In the genomic region with DNA sequence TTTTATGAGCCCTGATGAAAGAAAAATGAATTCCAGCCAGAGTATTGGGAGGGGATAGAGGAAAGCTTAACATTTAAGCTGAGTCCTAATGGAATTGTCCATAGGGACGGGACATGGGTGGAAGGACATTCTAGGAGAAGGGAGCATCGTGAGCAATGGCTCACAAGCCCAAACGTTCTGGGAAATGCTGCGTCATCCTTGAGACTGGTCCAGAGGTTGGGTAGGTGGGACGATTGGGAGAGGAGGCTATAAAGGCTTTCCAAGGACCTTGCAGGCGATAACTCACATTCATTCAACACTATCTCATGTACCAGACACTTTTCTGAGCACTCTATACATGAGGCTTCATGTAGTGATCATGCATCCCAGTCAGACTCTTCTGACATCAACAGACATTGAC, we compare ENCODE assay signal across 18 cellular contexts.
DNase-seq lines count a peak whose midpoint lies in the region; ATAC-seq, FAIRE-seq and TF ChIP-seq lines count a peak whose summit lies in the region.
"Had no signal": no experiment of that assay in that cellular context is flagged by ENCODE, and none has a peak within 500 bp of the region (broad histone marks: within the 10 kb centered on the region; RNA-seq: fewer than 3 reads in every experiment).

No MANE protein-coding gene starts in this region.

- no TSS peak for BruUV-seq in HepG2 (replicated peaks; lab: Mats Ljungman, UMichigan)

- H3K79me2 ChIP-seq in HepG2 (ENCODE audit: insufficient read depth, low read length), result no peaks in the 10 kb centered on the region

- in situ Hi-C loops in HepG2 (cut with HindIII; ENCODE audit: extremely low pct_ligation_motif_present, low pct_unique_long_range_greater_than_20kb), result no loop called here

- no peaks in the 10 kb centered on the region for H3K36me3 ChIP-seq in HepG2 (replicated peaks in 1 of 2; ENCODE audit: control insufficient read depth in 1 of 2, insufficient read depth in 2 of 2, low read length in 2 of 2)
- no peaks in the 10 kb centered on the region for H3K36me3 ChIP-seq in right lobe of liver
- H3K36me3 ChIP-seq in uterus, result no peaks in the 10 kb centered on the region
- H3K36me3 ChIP-seq: BLaER1 had no signal

- WGBS in HepG2 (ENCODE audit: low lambda C conversion rate), result 10% methylated on average over 5 of the region's 6 CpGs
- WGBS in right lobe of liver (ENCODE audit: insufficient coverage, low coverage, low lambda C conversion rate, missing lambda C conversion rate), result 73% methylated on average over 5 of the region's 6 CpGs

- ATAC-seq in HepG2 (no peak), right lobe of liver (no peak), GM18907 (IDR thresholded peaks at IDR 0.05; ENCODE audit: unreplicated experiment) (no peak)
- ATAC-seq: HCT116 had no signal

- TF ChIP-seq POLR2A in HepG2 (IDR thresholded peaks at IDR 0.05; ENCODE audit: insufficient read depth in 1 of 2, low read depth in 2 of 2, low read length in 2 of 2) (no peak), right lobe of liver (IDR thresholded peaks at IDR 0.05) (no peak), uterus (IDR thresholded peaks at IDR 0.05) (no peak)

- DNase-seq in HepG2 (ENCODE audit: low spot score) (no peak), right lobe of liver (no peak), fibroblast of mammary gland (ENCODE audit: low read depth) (peak; percentile 14), uterus (peak; percentile 82), dedifferentiated amniotic fluid mesenchymal stem cell (ENCODE audit: extremely low spot score) (no peak), dorsolateral prefrontal cortex (no peak)
- DNase-seq: 8988T; CD4-positive, alpha-beta memory T cell; DMS153; DMS79; GDM1; GOT3; H7; HFFc6 had no signal

- H3K4me1 ChIP-seq in HepG2 (ENCODE audit: insufficient read depth, low read length) (no peaks in the 10 kb centered on the region), right lobe of liver (peaks cover 0 to 7% (median 0%) of the 10 kb centered on the region in 4 donors), uterus (peaks cover 7 to 9% of the 10 kb centered on the region in 2 donors)
- H3K4me1 ChIP-seq: BLaER1 had no signal

- H3K9ac ChIP-seq in HepG2 (ENCODE audit: insufficient read depth, low read depth, low read length), result no peak overlapping the region
- H3K9ac ChIP-seq: BLaER1 had no signal

- H3K4me2 ChIP-seq in HepG2 (ENCODE audit: low read depth, low read length), result no peak overlapping the region
- H3K4me2 ChIP-seq: BLaER1 had no signal

- TF ChIP-seq CTCF in HepG2 (CRISPR knock-in tag; IDR thresholded peaks at IDR 0.05), result no peak
- no peak for TF ChIP-seq CTCF in right lobe of liver (IDR thresholded peaks at IDR 0.05)
- no peak for TF ChIP-seq CTCF in fibroblast of mammary gland (conservative IDR thresholded peaks at IDR 0.05; ENCODE audit: control insufficient read depth, insufficient read depth, low read depth, low read length)
- no peak for TF ChIP-seq CTCF in uterus (IDR thresholded peaks at IDR 0.05)
- TF ChIP-seq CTCF in dorsolateral prefrontal cortex (IDR thresholded peaks at IDR 0.05 in 54 of 56, conservative IDR thresholded peaks at IDR 0.05 in 2 of 56; ENCODE audit: low read depth in 1 of 56, partially characterized antibody in 56 of 56), result no peak

- H3K4me3 ChIP-seq in HepG2 (replicated peaks in 1 of 3; ENCODE audit: insufficient read depth in 1 of 3, low read depth in 2 of 3, low read length in 3 of 3), result no peak overlapping the region
- H3K4me3 ChIP-seq in right lobe of liver, result no peak overlapping the region
- no peak overlapping the region for H3K4me3 ChIP-seq in fibroblast of mammary gland (ENCODE audit: control insufficient read depth, low read depth, low read length)
- H3K4me3 ChIP-seq in uterus, result no peak overlapping the region
- no peak overlapping the region for H3K4me3 ChIP-seq in dorsolateral prefrontal cortex
- H3K4me3 ChIP-seq: BLaER1 had no signal

- no peak for FAIRE-seq in HepG2 (lab: Jason Lieb, UNC)
- FAIRE-seq: GM12892 had no signal

- TF ChIP-seq EP300 in HepG2 (IDR thresholded peaks at IDR 0.05; ENCODE audit: low read depth in 2 of 2, low read length in 2 of 2) (no peak), HepG2 (CRISPR knock-in tag; IDR thresholded peaks at IDR 0.05; ENCODE audit: borderline replicate concordance) (no peak)

- CTCF ChIA-PET in HepG2 (lab: Yijun Ruan, JAX; ENCODE audit: low intra/inter-chr PET ratio, low total read pairs), result no interaction called here

- peaks cover 0 to 3% of the 10 kb centered on the region in 2 experiments; a peak in 3 of 5 replicates for H3K27me3 ChIP-seq in HepG2 (ENCODE audit: control insufficient read depth in 1 of 2, insufficient read depth in 2 of 2, low read length in 2 of 2)
- H3K27me3 ChIP-seq in right lobe of liver, result no peaks in the 10 kb centered on the region
- no peaks in the 10 kb centered on the region for H3K27me3 ChIP-seq in uterus
- peaks cover 0 to 9% (median 0%) of the 10 kb centered on the region in 45 donors for H3K27me3 ChIP-seq in dorsolateral prefrontal cortex
- H3K27me3 ChIP-seq: BLaER1 had no signal

- H3K9me3 ChIP-seq in HepG2 (ENCODE audit: low read length) (no peaks in the 10 kb centered on the region), right lobe of liver (no peaks in the 10 kb centered on the region), uterus (no peaks in the 10 kb centered on the region)
- H3K9me3 ChIP-seq: BLaER1 had no signal

- no peak overlapping the region for H2AFZ ChIP-seq in HepG2 (ENCODE audit: low read length)

- no peak overlapping the region for H3K27ac ChIP-seq in HepG2 (ENCODE audit: extremely low read length, insufficient read depth, low read length)
- no peak overlapping the region for H3K27ac ChIP-seq in right lobe of liver
- H3K27ac ChIP-seq in uterus, result peak overlapping the region; percentile 68 to 74
- H3K27ac ChIP-seq in dorsolateral prefrontal cortex, result no peak overlapping the region
- H3K27ac ChIP-seq: BLaER1 had no signal

- no peaks in the 10 kb centered on the region for H4K20me1 ChIP-seq in HepG2 (ENCODE audit: insufficient read depth, low read length)
- H4K20me1 ChIP-seq: BLaER1 had no signal

- POLR2A ChIA-PET in HepG2 (lab: Yijun Ruan, JAX), result no interaction called here

- intact Hi-C loops in HepG2 (cut with micrococcal nuclease; ENCODE audit: unreplicated experiment) (no loop called here), right lobe of liver (cut with DNase I) (no loop called here), uterus (cut with DNase I; ENCODE audit: low total_unique reads) (no loop called here), dorsolateral prefrontal cortex (cut with DNase I) (no loop called here)

- no peak for TF ChIP-seq RAD21 in HepG2 (CRISPR knock-in tag; IDR thresholded peaks at IDR 0.05)

TF ChIP-seq in HepG2, 621 proteins besides CTCF, POLR2A, EP300 and RAD21:
- peak; percentile 13; the same call in 1 of the 2 replicates for TF ChIP-seq NFE2L2 (IDR thresholded peaks at IDR 0.05; ENCODE audit: low read length)
- TF ChIP-seq SAFB2 (CRISPR knock-in tag; IDR thresholded peaks at IDR 0.05; ENCODE audit: borderline replicate concordance, low read depth), result no peak

Comparison
In these comparisons a context has a peak if more than half of its experiments do, and no peak if none do; other contexts are left out.
1. DNase-seq: peak in fibroblast of mammary gland (single experiment) and uterus (2 of 2); none in HepG2 (single experiment), right lobe of liver (0 of 3), dedifferentiated amniotic fluid mesenchymal stem cell (single experiment) and dorsolateral prefrontal cortex (0 of 10).
2. H3K27ac ChIP-seq: peak in uterus (2 of 2); none in HepG2 (single experiment), right lobe of liver (0 of 3) and dorsolateral prefrontal cortex (0 of 59).